8 cellular contexts compared by ENCODE assay signal in genomic region chr14:61750708-61751474, GRCh38. TPM values are rescaled to one million over a fixed set of nuclear protein-coding genes. Genes with fewer than 3 reads are reported as not detected.
A peak's percentile ranks its signal among the peaks of the same experiment; 100 is the strongest.
DNase-seq lines count a peak whose midpoint lies in the region; ATAC-seq, FAIRE-seq and TF ChIP-seq lines count a peak whose summit lies in the region.

No MANE protein-coding gene starts in this region.

- peak; percentile 100 for FAIRE-seq in HTR-8/SVneo (lab: Jason Lieb, UNC)

- H3K9me3 ChIP-seq in heart right ventricle (no peaks in the 10 kb centered on the region), psoas muscle (no peaks in the 10 kb centered on the region)

- H3K36me3 ChIP-seq in heart right ventricle (peaks cover 0 to 34% (median under 1%) of the 10 kb centered on the region in 9 donors), psoas muscle (ENCODE audit: insufficient read depth in 1 of 2, low read depth in 1 of 2) (peaks cover 0 to 18% of the 10 kb centered on the region in 2 donors), urinary bladder (ENCODE audit: insufficient read depth) (no peaks in the 10 kb centered on the region)

- H3K36me3 Mint-ChIP-seq in activated naive CD8-positive, alpha-beta T cell treated with anti-CD3 and anti-CD28 coated beads, Interleukin-2, amount 50 U/mL, for 24 hours (ENCODE audit: low read depth) = peaks cover 43% of the 10 kb centered on the region

- no peaks in the 10 kb centered on the region for H3K9me3 Mint-ChIP-seq in activated naive CD8-positive, alpha-beta T cell treated with anti-CD3 and anti-CD28 coated beads, Interleukin-2, amount 50 U/mL, for 24 hours

- peaks cover 0 to 63% (median 36%) of the 10 kb centered on the region in 9 donors for H3K4me1 ChIP-seq in heart right ventricle
- H3K4me1 ChIP-seq in psoas muscle = peaks cover 32% of the 10 kb centered on the region
- no peaks in the 10 kb centered on the region for H3K4me1 ChIP-seq in urinary bladder (ENCODE audit: insufficient read depth)

- peak; percentile 61 for DNase-seq in CMK (ENCODE audit: low read depth)
- DNase-seq in GM20000 (ENCODE audit: low spot score) = peak; percentile 91
- DNase-seq in HTR-8/SVneo (ENCODE audit: insufficient read length, low spot score) = peak; percentile 99
- DNase-seq in SKM-1 (lab: John Stamatoyannopoulos, UW; ENCODE audit: unreplicated experiment) = peak; percentile 35
- peak; percentile 90 for DNase-seq in activated naive CD8-positive, alpha-beta T cell treated with anti-CD3 and anti-CD28 coated beads, Interleukin-2, amount 50 U/mL, for 24 hours
- DNase-seq in heart right ventricle = peak; percentile 88 to 90
- peak; percentile 89 to 94 for DNase-seq in psoas muscle

- no peak for TF ChIP-seq CTCF in GM20000 (IDR thresholded peaks at IDR 0.05; ENCODE audit: extremely low read depth, missing control alignments)
- TF ChIP-seq CTCF in heart right ventricle (IDR thresholded peaks at IDR 0.05) = no peak
- TF ChIP-seq CTCF in psoas muscle (IDR thresholded peaks at IDR 0.05) = no peak

- H3K4me1 Mint-ChIP-seq in activated naive CD8-positive, alpha-beta T cell treated with anti-CD3 and anti-CD28 coated beads, Interleukin-2, amount 50 U/mL, for 24 hours = peaks cover 46% of the 10 kb centered on the region

- H3K27me3 Mint-ChIP-seq in activated naive CD8-positive, alpha-beta T cell treated with anti-CD3 and anti-CD28 coated beads, Interleukin-2, amount 50 U/mL, for 24 hours = peaks cover 4% of the 10 kb centered on the region

- H3K27ac ChIP-seq in heart right ventricle = peak overlapping the region; percentile 87 to 97 (median 93)
- H3K27ac ChIP-seq in psoas muscle = peak overlapping the region; percentile 92
- H3K27ac ChIP-seq in urinary bladder (ENCODE audit: low read depth) = peak overlapping the region; percentile 30

- WGBS in heart right ventricle, 2 donors = 2 to 3% methylated on average over 54 of the region's 54 CpGs
- 2 to 4% (median 2%) methylated on average over 53 to 54 of the region's 54 CpGs for WGBS in psoas muscle, 3 donors
- WGBS in urinary bladder = 2% methylated on average over 54 of the region's 54 CpGs

- H3K27me3 ChIP-seq in heart right ventricle (no peaks in the 10 kb centered on the region), psoas muscle (ENCODE audit: insufficient read depth in 3 of 3, low read length in 2 of 3) (no peaks in the 10 kb centered on the region)

- peak overlapping the region; percentile 93 for H3K4me3 Mint-ChIP-seq in activated naive CD8-positive, alpha-beta T cell treated with anti-CD3 and anti-CD28 coated beads, Interleukin-2, amount 50 U/mL, for 24 hours

- intact Hi-C loops in heart right ventricle (cut with DNase I) = loop anchor here in 3 of 10 donors (1.0 to 5.0 kb wide), 3 partner anchors 11 to 274 kb away; partner anchors contain the start of genes HIF1A (in 1 of the 3) and SNAPC1 (in 1 of the 3)
- intact Hi-C loops in psoas muscle (cut with DNase I) = no loop called here

- H3K27ac Mint-ChIP-seq in activated naive CD8-positive, alpha-beta T cell treated with anti-CD3 and anti-CD28 coated beads, Interleukin-2, amount 50 U/mL, for 24 hours = peak overlapping the region; percentile 94

- H3K4me3 ChIP-seq in heart right ventricle (peak overlapping the region; percentile 3 to 82 (median 65)), psoas muscle (peak overlapping the region; percentile 68), urinary bladder (ENCODE audit: low read depth, low read length) (peak overlapping the region; percentile 41)

- ATAC-seq in activated naive CD8-positive, alpha-beta T cell treated with anti-CD3 and anti-CD28 coated beads, Interleukin-2, amount 50 U/mL, for 24 hours = peak; percentile 95
- ATAC-seq in heart right ventricle = peak; percentile 96 to 98 (median 98)
- ATAC-seq in psoas muscle = peak; percentile 96 to 97 (median 96)

RNA-seq across cellular contexts. Expression of gene SNAPC1, which starts 11.3 kb away (rescaled TPM):
- 10 to 100 TPM in 2 of 10 donors, 1 to 10 TPM in 8; 5.6 to 11.9 (median 7.4) TPM for total RNA-seq in heart right ventricle
- 1 to 10 TPM; 4.2 to 6.2 TPM for polyA plus RNA-seq in heart right ventricle
- total RNA-seq in psoas muscle = 1 to 10 TPM; 3.6 to 5.2 (median 4.8) TPM
- polyA plus RNA-seq in psoas muscle = 1 to 10 TPM; 1.6 to 7.0 (median 4.4) TPM
- total RNA-seq in urinary bladder = 12.5 TPM
- 7.0 TPM for polyA plus RNA-seq in urinary bladder

RNA-seq across cellular contexts. Expression of gene HIF1A, which starts 55.6 kb away (rescaled TPM):
- total RNA-seq in heart right ventricle = 10 to 100 TPM; 52.8 to 97.3 (median 62.9) TPM
- polyA plus RNA-seq in heart right ventricle = 10 to 100 TPM; 15.4 to 38.1 TPM
- 10 to 100 TPM; 16.5 to 32.4 (median 24.5) TPM for total RNA-seq in psoas muscle
- 10 to 100 TPM in 1 of 3 donors, 1 to 10 TPM in 2; 4.3 to 20.7 (median 8.9) TPM for polyA plus RNA-seq in psoas muscle
- total RNA-seq in urinary bladder = 151 TPM
- polyA plus RNA-seq in urinary bladder = 64.2 TPM

Comparison
In these comparisons a context has a peak if more than half of its experiments do, and no peak if none do; other contexts are left out.
1. Peak in every context shown above with its lines: DNase-seq, ATAC-seq, H3K4me3 ChIP-seq and H3K27ac ChIP-seq.
2. DNase-seq: peak in every context shown above with its lines; median percentile 99 in HTR-8/SVneo; 92 in psoas muscle; 91 in GM20000; 90 in activated naive CD8-positive, alpha-beta T cell treated with anti-CD3 and anti-CD28 coated beads, Interleukin-2, amount 50 U/mL, for 24 hours; 89 in heart right ventricle; 61 in CMK; 35 in SKM-1.
3. H3K27ac ChIP-seq: peak in every context shown above with its lines; median percentile 93 in heart right ventricle; 92 in psoas muscle; 30 in urinary bladder.